Comparison of ENCODE assay signal across 8 cellular contexts in the genomic region with DNA sequence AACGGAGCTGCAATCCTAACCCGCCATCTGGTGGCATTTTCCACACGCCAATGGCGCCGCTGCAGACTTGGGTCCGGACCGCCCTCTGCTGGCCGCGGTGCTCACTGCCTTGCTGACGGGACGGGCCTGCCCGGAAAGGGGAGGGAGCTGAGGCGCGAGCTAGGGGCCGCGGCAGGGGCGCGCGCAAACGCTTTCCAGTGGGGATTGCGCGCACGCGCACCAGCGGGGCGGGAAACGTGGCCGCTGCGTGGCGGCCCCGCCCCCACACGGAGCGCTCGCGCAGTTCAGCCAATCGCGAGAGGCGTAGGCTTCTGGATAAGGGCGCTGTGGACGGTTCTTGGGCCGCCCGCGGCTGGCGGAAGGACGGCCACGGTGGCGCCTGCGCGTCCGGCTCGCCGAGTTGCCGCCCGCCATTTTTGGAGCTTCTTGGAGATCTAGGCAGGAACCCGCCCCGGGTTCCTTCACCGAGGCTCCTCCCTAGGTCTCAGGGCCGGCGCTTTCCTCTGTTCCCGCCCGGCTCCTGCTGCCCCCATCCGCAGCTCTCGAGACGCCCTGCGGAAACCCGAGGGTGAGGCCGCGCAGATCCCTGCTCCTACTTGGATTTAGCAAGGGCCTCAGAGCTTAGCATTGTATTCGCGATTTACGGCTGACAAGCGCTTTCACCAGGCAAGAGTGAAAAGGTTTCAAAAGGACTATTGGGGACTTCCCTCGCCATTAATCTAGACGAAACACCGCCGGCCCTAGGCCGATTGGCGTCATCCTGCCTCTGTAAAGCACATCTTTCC. TPM values are rescaled to one million over a fixed set of nuclear protein-coding genes. Genes with fewer than 3 reads are reported as not detected.
A peak's percentile ranks its signal among the peaks of the same experiment; 100 is the strongest.
DNase-seq lines count a peak whose midpoint lies in the region; ATAC-seq, FAIRE-seq and TF ChIP-seq lines count a peak whose summit lies in the region.

Gene STAG1, minus strand, starts transcription at position 52 of the 785 bp plus-strand sequence. CDS start 121,480 bp downstream, outside the sequence.

- peak within 1 kb of the TSS; percentile 96 for H2AFZ ChIP-seq in keratinocyte (ENCODE audit: control insufficient read depth, low read length)

- H3K9me3 ChIP-seq in keratinocyte (ENCODE audit: control insufficient read depth, low read depth, low read length): no peaks in the 10 kb centered on the region

- H3K27ac ChIP-seq in keratinocyte (ENCODE audit: control insufficient read depth, insufficient read depth, low read length): peak within 1 kb of the TSS; percentile 95

- H3K79me2 ChIP-seq in keratinocyte (ENCODE audit: control insufficient read depth, insufficient read depth, low read length): peaks cover 39% of the 10 kb centered on the region

- peak; percentile 70 to 100 (median 100) for TF ChIP-seq CTCF in keratinocyte (optimal IDR thresholded peaks at IDR 0.05 in 1 of 3, IDR thresholded peaks at IDR 0.05 in 1 of 3, conservative IDR thresholded peaks at IDR 0.05 in 1 of 3; ENCODE audit: extremely low read depth in 1 of 3, insufficient read depth in 2 of 3, low read length in 3 of 3)

- no peaks in the 10 kb centered on the region for H3K36me3 ChIP-seq in keratinocyte (ENCODE audit: control insufficient read depth in 2 of 2, extremely low read depth in 1 of 2, insufficient read depth in 2 of 2, low read length in 2 of 2)

- H3K4me3 ChIP-seq in keratinocyte (ENCODE audit: control insufficient read depth in 2 of 3, extremely low read depth in 1 of 3, insufficient read depth in 2 of 3, low read depth in 1 of 3, low read length in 3 of 3): peak within 1 kb of the TSS; percentile 73 to 92 (median 87)

- dilution Hi-C loops in keratinocyte (cut with MboI; ENCODE audit: extremely low pct_ligation_motif_present, low sequenced_read_pairs): no loop called here

- ATAC-seq in GM19035 (IDR thresholded peaks at IDR 0.05; ENCODE audit: unreplicated experiment) (peak; percentile 83), HG03354 (IDR thresholded peaks at IDR 0.05; ENCODE audit: poor library complexity, severe bottlenecking, unreplicated experiment) (peak; percentile 85)
- ATAC-seq in activated CD4-positive, CD25-positive, alpha-beta regulatory T cell treated with anti-CD3 and anti-CD28 coated beads, Interleukin-2, amount 50 U/mL, for 24 hours: peak; percentile 90

- peak within 1 kb of the TSS; percentile 94 for H3K9ac ChIP-seq in keratinocyte (ENCODE audit: control insufficient read depth, extremely low read depth, insufficient read depth, low read length)

- FAIRE-seq in keratinocyte (lab: Jason Lieb, UNC): peak; percentile 5

- peak; percentile 98 to 99 for DNase-seq in AML-193 (lab: John Stamatoyannopoulos, UW)
- DNase-seq in NCI-H446 (lab: John Stamatoyannopoulos, UW): peak; percentile 99 to 100
- DNase-seq in cerebellar cortex (ENCODE audit: low spot score): peak; percentile 97
- DNase-seq in keratinocyte (ENCODE audit: low read depth, low spot score): peak; percentile 73
- DNase-seq in stimulated activated CD4-positive, alpha-beta T cell treated with anti-CD3 and anti-CD28 coated beads, Interleukin-15, amount 100 ng/mL, for 1 hour (ENCODE audit: low read depth in 1 of 2, low spot score in 1 of 2): peak; percentile 98 to 99

- H3K4me1 ChIP-seq in keratinocyte (ENCODE audit: control insufficient read depth, extremely low read depth, insufficient read depth, low read length): peaks cover 23% of the 10 kb centered on the region

- no peaks in the 10 kb centered on the region for H3K27me3 ChIP-seq in keratinocyte (ENCODE audit: control insufficient read depth, extremely low read depth, insufficient read depth, low read length)

- no peaks in the 10 kb centered on the region for H4K20me1 ChIP-seq in keratinocyte (ENCODE audit: control insufficient read depth, extremely low read depth, insufficient read depth, low read length)

- no peaks in the 10 kb centered on the region for H3K9me1 ChIP-seq in keratinocyte (ENCODE audit: control insufficient read depth, extremely low read depth, insufficient read depth, low read length)

- H3K4me2 ChIP-seq in keratinocyte (ENCODE audit: control insufficient read depth, extremely low read depth, insufficient read depth, low read depth, low read length): peak within 1 kb of the TSS; percentile 93

RNA-seq across cellular contexts. Expression of gene STAG1, which starts in this region (rescaled TPM):
- 5.9 to 11.8 TPM (median 7.1 TPM) in 3 replicates for polyA plus RNA-seq in keratinocyte
- polyA plus RNA-seq in keratinocyte (2011; ENCODE audit: low read depth): 16.5 TPM
- polyA plus RNA-seq in keratinocyte (2011; cell fraction: cytosol; rRNA removed): 4.0 and 7.7 TPM in 2 replicates
- 7.1 and 10.2 TPM in 2 replicates for polyA plus RNA-seq in keratinocyte (2011; cell fraction: nucleus; rRNA removed)
- 6.6 and 7.9 TPM in 2 replicates for polyA plus RNA-seq in keratinocyte (2012; ENCODE audit: low replicate concordance)
- 5.1 to 21.3 TPM (median 7.5 TPM) in 3 replicates for polyA minus RNA-seq in keratinocyte
- 8.8 TPM for polyA minus RNA-seq in keratinocyte (2011; cell fraction: cytosol; rRNA and poly(A)+ RNA removed)
- polyA minus RNA-seq in keratinocyte (2011; cell fraction: nucleus; rRNA and poly(A)+ RNA removed): 11.5 and 21.4 TPM in 2 replicates

Comparison
In these comparisons a context has a peak if more than half of its experiments do, and no peak if none do; other contexts are left out.
1. Peak in every context shown above with its lines: DNase-seq, ATAC-seq, H3K4me3 ChIP-seq and H3K27ac ChIP-seq.